Comparison of ENCODE assay signal across 28 cellular contexts in genomic region chr10:44662002-44662401, GRCh38.
"Had no signal": no experiment of that assay in that cellular context is flagged by ENCODE, and none has a peak within 500 bp of the region (broad histone marks: within the 10 kb centered on the region; RNA-seq: fewer than 3 reads in every experiment).

No MANE protein-coding gene starts in this region.

- DNase-seq: activated B cell treated with CpG ODN at 0.5 μM for 24 hours; activated CD8-positive, alpha-beta memory T cell treated with anti-CD3 and anti-CD28 coated beads, Interleukin-2, amount 10 ng/mL, durations not matched to agents 7 days and 5 days; activated CD8-positive, alpha-beta T cell treated with anti-CD3 and anti-CD28 coated beads, Interleukin-2, amount 10 ng/mL, durations not matched to agents 7 days and 5 days; activated effector memory CD4-positive, alpha-beta T cell treated with anti-CD3 and anti-CD28 coated beads, Interleukin-2, amount 50 U/mL, for 16 hours; activated naive CD4-positive, alpha-beta T cell treated with anti-CD3 and anti-CD28 coated beads for 36 hours; activated naive CD8-positive, alpha-beta T cell treated with anti-CD3 and anti-CD28 coated beads for 36 hours; adrenal gland; aorta; cerebellar nuclear complex; dorsolateral prefrontal cortex; effector memory CD8-positive, alpha-beta T cell; hippocampal formation; immature natural killer cell; right lobe of liver; stimulated activated CD4-positive, alpha-beta T cell treated with anti-CD3 and anti-CD28 coated beads, Interleukin-12 subunit alpha, Interleukin-12 subunit beta, amount 100 ng/mL, for 4 hours; stimulated activated CD4-positive, alpha-beta T cell treated with anti-CD3 and anti-CD28 coated beads, Interleukin-4, amount 100 ng/mL, for 1 hour; stimulated activated naive CD8-positive, alpha-beta T cell treated with anti-CD3 and anti-CD28 coated beads, Interleukin-15, Interleukin-2, amounts not matched to agents 100 U/mL and 50 U/mL, for 24 hours; T-cell; testis; transverse colon had no signal

- H3K4me3 ChIP-seq: adrenal gland, cardiac muscle cell, coronary artery, dorsolateral prefrontal cortex, gastroesophageal sphincter, right lobe of liver, skin epidermis, testis, transverse colon had no signal

- H3K9me3 Mint-ChIP-seq: activated B cell treated with CpG ODN at 0.5 μM for 24 hours; activated naive CD4-positive, alpha-beta T cell treated with anti-CD3 and anti-CD28 coated beads for 36 hours; activated naive CD8-positive, alpha-beta T cell treated with anti-CD3 and anti-CD28 coated beads for 36 hours; natural killer cell treated with Interleukin-12 subunit alpha and Interleukin-12 subunit beta and Interleukin-15 and Interleukin-18, amount 100 ng/mL, for 72 hours had no signal

- H3K27me3 ChIP-seq: adrenal gland, cardiac muscle cell, gastroesophageal sphincter, right lobe of liver, testis, transverse colon had no signal

- H3K4me3 Mint-ChIP-seq: activated B cell treated with CpG ODN at 0.5 μM for 24 hours; activated CD8-positive, alpha-beta memory T cell treated with anti-CD3 and anti-CD28 coated beads, Interleukin-2, amount 10 ng/mL, durations not matched to agents 7 days and 5 days; activated CD8-positive, alpha-beta T cell treated with anti-CD3 and anti-CD28 coated beads, Interleukin-2, amount 10 ng/mL, durations not matched to agents 7 days and 5 days; activated naive CD4-positive, alpha-beta T cell treated with anti-CD3 and anti-CD28 coated beads for 36 hours; activated naive CD8-positive, alpha-beta T cell treated with anti-CD3 and anti-CD28 coated beads for 36 hours; brain; effector memory CD8-positive, alpha-beta T cell; immature natural killer cell; natural killer cell treated with Interleukin-12 subunit alpha and Interleukin-12 subunit beta and Interleukin-15 and Interleukin-18, amount 100 ng/mL, for 72 hours; T-cell had no signal

- H3K27ac Mint-ChIP-seq: activated B cell treated with CpG ODN at 0.5 μM for 24 hours; activated CD8-positive, alpha-beta memory T cell treated with anti-CD3 and anti-CD28 coated beads, Interleukin-2, amount 10 ng/mL, durations not matched to agents 7 days and 5 days; activated CD8-positive, alpha-beta T cell treated with anti-CD3 and anti-CD28 coated beads, Interleukin-2, amount 10 ng/mL, durations not matched to agents 7 days and 5 days; activated naive CD4-positive, alpha-beta T cell treated with anti-CD3 and anti-CD28 coated beads for 36 hours; activated naive CD8-positive, alpha-beta T cell treated with anti-CD3 and anti-CD28 coated beads for 36 hours; brain; effector memory CD8-positive, alpha-beta T cell; immature natural killer cell; natural killer cell treated with Interleukin-12 subunit alpha and Interleukin-12 subunit beta and Interleukin-15 and Interleukin-18, amount 100 ng/mL, for 72 hours; progenitor cell of endocrine pancreas; T-cell had no signal

- FAIRE-seq: endothelial cell of umbilical vein had no signal

- H3K27ac ChIP-seq: adrenal gland, cardiac muscle cell, coronary artery, dorsolateral prefrontal cortex, gastroesophageal sphincter, right lobe of liver, skin epidermis, testis, transverse colon had no signal

- H3K4me1 Mint-ChIP-seq: activated B cell treated with CpG ODN at 0.5 μM for 24 hours; activated CD8-positive, alpha-beta memory T cell treated with anti-CD3 and anti-CD28 coated beads, Interleukin-2, amount 10 ng/mL, durations not matched to agents 7 days and 5 days; activated naive CD8-positive, alpha-beta T cell treated with anti-CD3 and anti-CD28 coated beads for 36 hours; brain; immature natural killer cell; T-cell had no signal

- H3K27me3 Mint-ChIP-seq: activated B cell treated with CpG ODN at 0.5 μM for 24 hours; activated CD8-positive, alpha-beta memory T cell treated with anti-CD3 and anti-CD28 coated beads, Interleukin-2, amount 10 ng/mL, durations not matched to agents 7 days and 5 days; effector memory CD8-positive, alpha-beta T cell had no signal

- H3K9me3 ChIP-seq: adrenal gland, gastroesophageal sphincter, right lobe of liver, testis, transverse colon had no signal

- H3K36me3 Mint-ChIP-seq: activated CD8-positive, alpha-beta memory T cell treated with anti-CD3 and anti-CD28 coated beads, Interleukin-2, amount 10 ng/mL, durations not matched to agents 7 days and 5 days; activated naive CD8-positive, alpha-beta T cell treated with anti-CD3 and anti-CD28 coated beads for 36 hours; brain; immature natural killer cell; natural killer cell treated with Interleukin-12 subunit alpha and Interleukin-12 subunit beta and Interleukin-15 and Interleukin-18, amount 100 ng/mL, for 72 hours; T-cell had no signal

- H3K4me1 ChIP-seq: adrenal gland, gastroesophageal sphincter, right lobe of liver, testis, transverse colon had no signal

- H3K36me3 ChIP-seq: adrenal gland, cardiac muscle cell, gastroesophageal sphincter, right lobe of liver, transverse colon had no signal
